22 cellular contexts compared by ENCODE assay signal in genomic region chr6:131122007-131122406, GRCh38. TPM values are rescaled to one million over a fixed set of nuclear protein-coding genes. Genes with fewer than 3 reads are reported as not detected.
DNase-seq lines count a peak whose midpoint lies in the region; ATAC-seq and TF ChIP-seq lines count a peak whose summit lies in the region.
"Had no signal": no experiment of that assay in that cellular context is flagged by ENCODE, and none has a peak within 500 bp of the region (broad histone marks: within the 10 kb centered on the region; RNA-seq: fewer than 3 reads in every experiment).

No MANE protein-coding gene starts in this region.

- ATAC-seq in DND-41 (ENCODE audit: insufficient read depth, low read depth) (no peak), GM19324 (IDR thresholded peaks at IDR 0.05; ENCODE audit: low FRiP score, unreplicated experiment) (no peak)
- ATAC-seq: A549, GM23338, Right ventricle myocardium inferior had no signal

- no peaks in the 10 kb centered on the region for H3K79me2 ChIP-seq in DND-41 (ENCODE audit: insufficient read depth, low read length)
- no peaks in the 10 kb centered on the region for H3K79me2 ChIP-seq in fibroblast of lung (ENCODE audit: control insufficient read depth, insufficient read depth, low read length)

- H3K9ac ChIP-seq in DND-41 (ENCODE audit: low read depth, low read length) (no peak overlapping the region), adipocyte (ENCODE audit: low read length) (no peak overlapping the region), fibroblast of lung (ENCODE audit: insufficient read depth, low read length) (no peak overlapping the region)

- H4K20me1 ChIP-seq in DND-41 (ENCODE audit: insufficient read depth, low read length), result no peaks in the 10 kb centered on the region
- H4K20me1 ChIP-seq in fibroblast of lung (ENCODE audit: control insufficient read depth, extremely low read depth, insufficient read depth, low read length), result no peaks in the 10 kb centered on the region

- H3K9me3 ChIP-seq in DND-41 (ENCODE audit: insufficient read depth, low read length, severe bottlenecking) (peaks cover 4% of the 10 kb centered on the region), adipocyte (ENCODE audit: control insufficient read depth, low read length) (no peaks in the 10 kb centered on the region), fibroblast of lung (ENCODE audit: control insufficient read depth, insufficient read depth, low read depth, low read length) (no peaks in the 10 kb centered on the region)
- H3K9me3 ChIP-seq: A549, BE2C, HAP-1 had no signal

- H3K4me1 ChIP-seq in DND-41 (ENCODE audit: insufficient read depth, low read length) (no peaks in the 10 kb centered on the region), adipocyte (ENCODE audit: control insufficient read depth, insufficient read depth, low read length) (peaks cover 8% of the 10 kb centered on the region), fibroblast of lung (ENCODE audit: control insufficient read depth, extremely low read depth, insufficient read depth, low read length) (peaks cover 4% of the 10 kb centered on the region)
- H3K4me1 ChIP-seq: BE2C, SJCRH30 had no signal

- H3K27me3 ChIP-seq in DND-41 (ENCODE audit: insufficient read depth, low read length, poor library complexity), result no peaks in the 10 kb centered on the region
- no peaks in the 10 kb centered on the region for H3K27me3 ChIP-seq in adipocyte (replicated peaks; ENCODE audit: control insufficient read depth, insufficient read depth, low read length)
- no peaks in the 10 kb centered on the region for H3K27me3 ChIP-seq in fibroblast of lung (ENCODE audit: control insufficient read depth, insufficient read depth, low read length)
- H3K27me3 ChIP-seq: BE2C, SJCRH30 had no signal

- no peak for DNase-seq in DND-41
- DNase-seq in adipocyte (ENCODE audit: low read depth), result no peak
- DNase-seq in fibroblast of lung (ENCODE audit: low read depth in 2 of 2), result peak in 1 of 2 donors; percentile 43
- DNase-seq in stimulated activated CD4-positive, alpha-beta T cell treated with anti-CD3 and anti-CD28 coated beads, Interleukin-4, amount 100 ng/mL, for 1 hour, result no peak
- no peak for DNase-seq in mesenteric fat pad (ENCODE audit: low spot score)
- DNase-seq in globus pallidus (ENCODE audit: low spot score), result no peak
- DNase-seq: BE2C; CD8-positive, alpha-beta memory T cell; DMS79 treated with DMSO at 0.1 percent for 48 hours; NCI-H1092; NCI-H1417 treated with DMSO at 0.1 percent for 48 hours; NCI-H1694 treated with DMSO at 0.1 percent for 48 hours; NCI-H2081; NCI-H2227 treated with DMSO at 0.1 percent for 48 hours; NCI-H526 treated with DMSO at 0.1 percent for 48 hours; PC-9; SJCRH30 had no signal

- TF ChIP-seq CTCF in DND-41 (IDR thresholded peaks at IDR 0.05; ENCODE audit: borderline replicate concordance, extremely low read depth, low read length, poor library complexity, severe bottlenecking) (no peak), fibroblast of lung (conservative IDR thresholded peaks at IDR 0.05 in 1 of 2, IDR thresholded peaks at IDR 0.05 in 1 of 2; ENCODE audit: low read depth in 1 of 2, low read length in 2 of 2) (no peak)

- H3K36me3 ChIP-seq in DND-41 (ENCODE audit: insufficient read depth, low read length) (no peaks in the 10 kb centered on the region), adipocyte (ENCODE audit: control insufficient read depth, insufficient read depth, low read length, severe bottlenecking) (no peaks in the 10 kb centered on the region), fibroblast of lung (ENCODE audit: control insufficient read depth, insufficient read depth, low read length) (no peaks in the 10 kb centered on the region)
- H3K36me3 ChIP-seq: BE2C, HAP-1, SJCRH30 had no signal

- no peak overlapping the region for H3K27ac ChIP-seq in DND-41 (ENCODE audit: low read length)
- no peak overlapping the region for H3K27ac ChIP-seq in fibroblast of lung (ENCODE audit: insufficient read depth, low read length)
- H3K27ac ChIP-seq: A549, PC-9, SJCRH30 had no signal

- H3K4me2 ChIP-seq in DND-41 (ENCODE audit: insufficient read depth, low read length) (no peak overlapping the region), fibroblast of lung (ENCODE audit: extremely low read depth, insufficient read depth, low read length) (peak overlapping the region; percentile 2)
- H3K4me2 ChIP-seq: A549, GM23338, PC-9 had no signal

- H2AFZ ChIP-seq in DND-41 (ENCODE audit: low read depth, low read length), result 0 out of 2 replicates have a peak overlapping the region, but pooled peaks have one; percentile 7
- no peak overlapping the region for H2AFZ ChIP-seq in fibroblast of lung (ENCODE audit: low read length)
- H2AFZ ChIP-seq: GM23338, PC-9 had no signal

- H3K4me3 ChIP-seq in DND-41 (ENCODE audit: low read depth in 1 of 2, low read length in 2 of 2) (no peak overlapping the region), adipocyte (ENCODE audit: low read length) (peak overlapping the region; percentile 35), fibroblast of lung (replicated peaks in 1 of 4; ENCODE audit: control extremely low read depth in 1 of 4, insufficient read depth in 1 of 4, low read depth in 3 of 4, low read length in 4 of 4) (no peak overlapping the region)
- H3K4me3 ChIP-seq: A549, GM23338, HAP-1, PC-9, SJCRH30 had no signal

RNA-seq across cellular contexts. Expression of gene AKAP7, which starts 13.3 kb away (rescaled TPM):
- total RNA-seq in fibroblast of lung (5.8 and 7.7 TPM in 2 replicates), mesenteric fat pad (12.2 TPM)
- 3.1 and 3.5 TPM in 2 replicates for polyA plus RNA-seq in fibroblast of lung
- polyA plus RNA-seq in fibroblast of lung (2012), result 2.9 and 3.0 TPM in 2 replicates
- polyA minus RNA-seq in fibroblast of lung (ENCODE audit: low replicate concordance), result not detected in 2 replicates

RNA-seq across cellular contexts. Expression of gene EPB41L2, which starts 59.0 kb away (rescaled TPM):
- 68.3 and 113 TPM in 2 replicates for total RNA-seq in fibroblast of lung
- 146 and 264 TPM in 2 replicates for polyA plus RNA-seq in fibroblast of lung
- 119 and 231 TPM in 2 replicates for polyA plus RNA-seq in fibroblast of lung (2012)
- polyA minus RNA-seq in fibroblast of lung (ENCODE audit: low replicate concordance), result 250 and 335 TPM in 2 replicates
- total RNA-seq in mesenteric fat pad, result 211 TPM
